ENCODE assay signal across 14 cellular contexts in the genomic region with DNA sequence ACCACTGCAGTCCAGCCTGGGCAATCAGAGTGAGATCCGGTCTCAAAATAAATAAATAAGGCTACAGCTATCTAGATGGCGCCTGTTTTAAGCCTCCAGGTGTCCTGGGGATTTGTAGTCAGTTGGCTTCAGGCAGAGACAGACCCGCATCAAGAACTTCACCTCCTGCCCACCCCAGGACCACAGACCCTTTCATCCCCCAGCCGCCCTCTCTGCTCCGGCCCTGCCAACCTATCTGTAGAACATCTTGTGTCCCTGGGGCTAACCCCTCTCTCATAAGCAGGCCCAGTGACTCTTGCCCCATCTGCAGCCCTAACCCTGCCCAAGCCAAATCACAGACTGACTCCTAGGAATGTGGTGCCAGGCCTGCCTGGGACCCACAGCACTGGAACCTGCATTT. TPM values are rescaled to one million over a fixed set of nuclear protein-coding genes. Genes with fewer than 3 reads are reported as not detected.
DNase-seq lines count a peak whose midpoint lies in the region; ATAC-seq and TF ChIP-seq lines count a peak whose summit lies in the region.
"Had no signal": no experiment of that assay in that cellular context is flagged by ENCODE, and none has a peak within 500 bp of the region (broad histone marks: within the 10 kb centered on the region; RNA-seq: fewer than 3 reads in every experiment).

No MANE protein-coding gene starts in this region.

- H2BK5ac ChIP-seq in H9 (ENCODE audit: insufficient read length, low read length), result no peak overlapping the region

- H4K20me1 ChIP-seq in H9 (ENCODE audit: control insufficient read depth, insufficient read depth, insufficient read length), result no peaks in the 10 kb centered on the region

- H2BK20ac ChIP-seq in H9 (ENCODE audit: low read depth, low read length, poor library complexity, severe bottlenecking), result no peak overlapping the region

- H3K9me3 Mint-ChIP-seq in activated T-cell treated with anti-CD3 and anti-CD28 coated beads, Interleukin-2, amount 50 U/mL, for 24 hours, result no peaks in the 10 kb centered on the region
- H3K9me3 Mint-ChIP-seq in activated T-cell treated with anti-CD3 and anti-CD28 coated beads, Interleukin-2, amount 50 U/mL, for 4 hours, result no peaks in the 10 kb centered on the region
- H3K9me3 Mint-ChIP-seq in H9 (no peaks in the 10 kb centered on the region), glutamatergic neuron (ENCODE audit: unreplicated experiment) (peaks cover 7% of the 10 kb centered on the region)
- H3K9me3 Mint-ChIP-seq in stimulated activated memory B cell treated with anti-CD40 and anti-IgM and Interleukin-4, amounts not matched to agents 10 μg/mL and 1 μg/mL and 100 μg/mL, for 72 hours, result no peaks in the 10 kb centered on the region
- H3K9me3 Mint-ChIP-seq: CD4-positive, CD25-positive, alpha-beta regulatory T cell had no signal

- H3K23ac ChIP-seq in H9 (ENCODE audit: insufficient read length, low read depth, low read length), result no peak overlapping the region

- no peak overlapping the region for H4K91ac ChIP-seq in H9 (ENCODE audit: insufficient read length, low read depth, low read length)

- H3K4me2 ChIP-seq in H9 (ENCODE audit: insufficient read depth, insufficient read length, low read length), result no peak overlapping the region
- H3K4me2 ChIP-seq: BLaER1 treated with 17β-estradiol and CSF1 and Interleukin-3, amounts not matched to agents 10 nM and 100 nM had no signal

- ATAC-seq in activated T-cell treated with anti-CD3 and anti-CD28 coated beads, Interleukin-2, amount 50 U/mL, for 4 hours, result no peak
- no peak for ATAC-seq in stimulated activated memory B cell treated with anti-CD40 and anti-IgM and Interleukin-4, amounts not matched to agents 10 μg/mL and 1 μg/mL and 100 μg/mL, for 72 hours
- ATAC-seq: GM12878, HepG2 had no signal

- H4K8ac ChIP-seq in H9 (replicated peaks; ENCODE audit: insufficient read length, low read depth, low read length), result no peak overlapping the region

- no peak overlapping the region for H3K9ac ChIP-seq in H9 (ENCODE audit: extremely low read depth, insufficient read length, low read length)
- H3K9ac ChIP-seq: BLaER1 treated with 17β-estradiol and CSF1 and Interleukin-3, amounts not matched to agents 10 nM and 100 nM had no signal

- H3K79me2 ChIP-seq in H9 (ENCODE audit: insufficient read depth, low read length), result no peaks in the 10 kb centered on the region

- no peaks in the 10 kb centered on the region for H3K23me2 ChIP-seq in H9 (ENCODE audit: insufficient read length, low read depth, low read length, poor library complexity, severe bottlenecking)

- no peak for DNase-seq in activated T-cell treated with anti-CD3 and anti-CD28 coated beads, Interleukin-2, amount 50 U/mL, for 24 hours
- DNase-seq in activated T-cell treated with anti-CD3 and anti-CD28 coated beads, Interleukin-2, amount 50 U/mL, for 4 hours, result no peak
- DNase-seq in H9 (no peak), glutamatergic neuron (peak; percentile 11)
- no peak for DNase-seq in stimulated activated CD4-positive, alpha-beta T cell treated with anti-CD3 and anti-CD28 coated beads, Interleukin-4, amount 100 ng/mL, for 1 hour
- no peak for DNase-seq in activated CD4-positive, CD25-positive, alpha-beta regulatory T cell treated with anti-CD3 and anti-CD28 coated beads, Interleukin-2, amount 50 U/mL, for 72 hours
- DNase-seq: ACHN; Calu3; CD4-positive, CD25-positive, alpha-beta regulatory T cell; DMS 273 treated with DMSO at 0.1 percent for 48 hours had no signal

- H2AFZ ChIP-seq in H9 (ENCODE audit: low read length), result no peak overlapping the region

- H3K27me3 ChIP-seq in H9 (ENCODE audit: insufficient read depth, low read length), result no peaks in the 10 kb centered on the region
- H3K27me3 ChIP-seq: BLaER1 treated with 17β-estradiol and CSF1 and Interleukin-3, amounts not matched to agents 10 nM and 100 nM had no signal

- H3K36me3 Mint-ChIP-seq in activated T-cell treated with anti-CD3 and anti-CD28 coated beads, Interleukin-2, amount 50 U/mL, for 24 hours (ENCODE audit: low read depth), result peaks cover 98% of the 10 kb centered on the region
- peaks cover 23% of the 10 kb centered on the region for H3K36me3 Mint-ChIP-seq in activated T-cell treated with anti-CD3 and anti-CD28 coated beads, Interleukin-2, amount 50 U/mL, for 4 hours (ENCODE audit: insufficient read depth)
- peaks cover 71 to 96% (median 94%) of the 10 kb centered on the region in 3 experiments for H3K36me3 Mint-ChIP-seq in H9 (ENCODE audit: insufficient read depth in 1 of 3, low read depth in 3 of 3)
- peaks cover 4% of the 10 kb centered on the region for H3K36me3 Mint-ChIP-seq in glutamatergic neuron (ENCODE audit: unreplicated experiment)
- peaks cover 79% of the 10 kb centered on the region for H3K36me3 Mint-ChIP-seq in stimulated activated memory B cell treated with anti-CD40 and anti-IgM and Interleukin-4, amounts not matched to agents 10 μg/mL and 1 μg/mL and 100 μg/mL, for 72 hours

- H2BK120ac ChIP-seq in H9 (ENCODE audit: low read depth, low read length, poor library complexity, severe bottlenecking), result no peak overlapping the region

- H2AK5ac ChIP-seq in H9 (ENCODE audit: insufficient read length, low read length), result no peak overlapping the region

- no peak overlapping the region for H2BK15ac ChIP-seq in H9 (ENCODE audit: low read depth, low read length)

- H3K56ac ChIP-seq in H9 (ENCODE audit: insufficient read length, low read depth, low read length), result no peak overlapping the region

- no peak overlapping the region for H2BK12ac ChIP-seq in H9 (ENCODE audit: insufficient read length, low read depth, low read length)

- H3K4me1 ChIP-seq in H9 (ENCODE audit: insufficient read depth, low read length), result 0 out of 2 replicates have a peak, but pooled peaks cover 2% of the 10 kb centered on the region

- no peak overlapping the region for H3K27ac ChIP-seq in H9 (ENCODE audit: insufficient read length, low read depth, low read length)
- H3K27ac ChIP-seq: BLaER1 treated with 17β-estradiol and CSF1 and Interleukin-3, amounts not matched to agents 10 nM and 100 nM had no signal

- H3K14ac ChIP-seq in H9 (ENCODE audit: insufficient read depth, low read length), result no peak overlapping the region

- H3K27me3 Mint-ChIP-seq in activated T-cell treated with anti-CD3 and anti-CD28 coated beads, Interleukin-2, amount 50 U/mL, for 24 hours, result no peaks in the 10 kb centered on the region
- H3K27me3 Mint-ChIP-seq in activated T-cell treated with anti-CD3 and anti-CD28 coated beads, Interleukin-2, amount 50 U/mL, for 4 hours (ENCODE audit: low read depth), result no peaks in the 10 kb centered on the region
- H3K27me3 Mint-ChIP-seq in H9 (ENCODE audit: low read depth) (no peaks in the 10 kb centered on the region), glutamatergic neuron (ENCODE audit: unreplicated experiment) (peaks cover 1% of the 10 kb centered on the region)
- no peaks in the 10 kb centered on the region for H3K27me3 Mint-ChIP-seq in stimulated activated memory B cell treated with anti-CD40 and anti-IgM and Interleukin-4, amounts not matched to agents 10 μg/mL and 1 μg/mL and 100 μg/mL, for 72 hours
- H3K27me3 Mint-ChIP-seq: CD4-positive, CD25-positive, alpha-beta regulatory T cell had no signal

- H3K18ac ChIP-seq in H9 (ENCODE audit: insufficient read length, low read depth, low read length), result no peak overlapping the region

- no CpG with 5 or more reads among the region's 5 CpGs for WGBS in H9 (ENCODE audit: extremely low coverage, insufficient read length, low lambda C conversion rate)

- H3K4me3 Mint-ChIP-seq in activated T-cell treated with anti-CD3 and anti-CD28 coated beads, Interleukin-2, amount 50 U/mL, for 24 hours, result no peak overlapping the region
- H3K4me3 Mint-ChIP-seq in activated T-cell treated with anti-CD3 and anti-CD28 coated beads, Interleukin-2, amount 50 U/mL, for 4 hours, result no peak overlapping the region
- H3K4me3 Mint-ChIP-seq in H9 (no peak overlapping the region), glutamatergic neuron (ENCODE audit: unreplicated experiment) (no peak overlapping the region)
- no peak overlapping the region for H3K4me3 Mint-ChIP-seq in stimulated activated memory B cell treated with anti-CD40 and anti-IgM and Interleukin-4, amounts not matched to agents 10 μg/mL and 1 μg/mL and 100 μg/mL, for 72 hours
- H3K4me3 Mint-ChIP-seq: CD4-positive, CD25-positive, alpha-beta regulatory T cell had no signal

- no peaks in the 10 kb centered on the region for H3K9me3 ChIP-seq in H9 (ENCODE audit: control insufficient read depth, low read depth, low read length)
- H3K9me3 ChIP-seq: BLaER1 treated with 17β-estradiol and CSF1 and Interleukin-3, amounts not matched to agents 10 nM and 100 nM had no signal

- H3K4ac ChIP-seq in H9 (ENCODE audit: low read depth, low read length), result no peak overlapping the region

- H4K5ac ChIP-seq in H9 (ENCODE audit: insufficient read length, low read depth, low read length), result no peak overlapping the region

- H3T11ph ChIP-seq in H9 (ENCODE audit: low read length), result no peak overlapping the region

- TF ChIP-seq CTCF in H9 (conservative IDR thresholded peaks at IDR 0.05) (no peak), glutamatergic neuron (IDR thresholded peaks at IDR 0.05; ENCODE audit: partially characterized antibody, unreplicated experiment) (no peak)

- H3K27ac Mint-ChIP-seq in activated T-cell treated with anti-CD3 and anti-CD28 coated beads, Interleukin-2, amount 50 U/mL, for 24 hours, result peak overlapping the region; percentile 16
- peak overlapping the region; percentile 36 to 82 (median 72); a peak in 6 of 7 replicates for H3K27ac Mint-ChIP-seq in H9
- H3K27ac Mint-ChIP-seq in glutamatergic neuron (ENCODE audit: unreplicated experiment), result no peak overlapping the region
- peak overlapping the region; percentile 4 for H3K27ac Mint-ChIP-seq in stimulated activated memory B cell treated with anti-CD40 and anti-IgM and Interleukin-4, amounts not matched to agents 10 μg/mL and 1 μg/mL and 100 μg/mL, for 72 hours

- H3K4me1 Mint-ChIP-seq in activated T-cell treated with anti-CD3 and anti-CD28 coated beads, Interleukin-2, amount 50 U/mL, for 24 hours (ENCODE audit: low read depth), result peaks cover 11% of the 10 kb centered on the region
- peaks cover 2% of the 10 kb centered on the region for H3K4me1 Mint-ChIP-seq in activated T-cell treated with anti-CD3 and anti-CD28 coated beads, Interleukin-2, amount 50 U/mL, for 4 hours (ENCODE audit: low read depth)
- H3K4me1 Mint-ChIP-seq in H9, result peaks cover 12 to 15% of the 10 kb centered on the region in 2 experiments
- peaks cover 19% of the 10 kb centered on the region for H3K4me1 Mint-ChIP-seq in glutamatergic neuron (ENCODE audit: low read depth, unreplicated experiment)
- H3K4me1 Mint-ChIP-seq in stimulated activated memory B cell treated with anti-CD40 and anti-IgM and Interleukin-4, amounts not matched to agents 10 μg/mL and 1 μg/mL and 100 μg/mL, for 72 hours, result peaks cover 11% of the 10 kb centered on the region

- no peaks in the 10 kb centered on the region for H3K79me1 ChIP-seq in H9 (ENCODE audit: insufficient read depth, low read depth, low read length, poor library complexity, severe bottlenecking)

RNA-seq across cellular contexts. Expression of gene PDIA4, which starts 17.9 kb away (rescaled TPM):
- 100 to 1,000 TPM; 124 to 134 (median 131) TPM for total RNA-seq in activated T-cell treated with anti-CD3 and anti-CD28 coated beads, Interleukin-2, amount 50 U/mL, for 4 hours
- 217 and 230 TPM in 2 replicates for total RNA-seq in H9 (2021)
- total RNA-seq in glutamatergic neuron (ENCODE audit: unreplicated experiment), result 69.0 TPM
